In genomic region chr10:373015-373414, GRCh38 we compare ENCODE assay signal across 12 cellular contexts.
DNase-seq lines count a peak whose midpoint lies in the region; ATAC-seq and TF ChIP-seq lines count a peak whose summit lies in the region.
"Had no signal": no experiment of that assay in that cellular context is flagged by ENCODE, and none has a peak within 500 bp of the region (broad histone marks: within the 10 kb centered on the region; RNA-seq: fewer than 3 reads in every experiment).

No MANE protein-coding gene starts in this region.

- H3K79me2 ChIP-seq in neural progenitor cell (ENCODE audit: low read depth) (no peaks in the 10 kb centered on the region), Karpas-422 (ENCODE audit: low read length) (no peaks in the 10 kb centered on the region)

- H3K36me3 Mint-ChIP-seq in neural progenitor cell, result peaks cover 25% of the 10 kb centered on the region

- H3F3A ChIP-seq in neural progenitor cell (ENCODE audit: low read depth), result no peaks in the 10 kb centered on the region

- H3K9ac ChIP-seq in neural progenitor cell, result no peak overlapping the region
- H3K9ac ChIP-seq in Karpas-422 (ENCODE audit: low read length), result no peak overlapping the region

- H3K27ac Mint-ChIP-seq in neural progenitor cell, result peak overlapping the region; percentile 2
- H3K27ac Mint-ChIP-seq: stimulated activated naive CD8-positive, alpha-beta T cell treated with anti-CD3 and anti-CD28 coated beads, Interleukin-15, Interleukin-2, amounts not matched to agents 100 ng/mL and 50 ng/mL, for 24 hours had no signal

- ATAC-seq in GM19463 (IDR thresholded peaks at IDR 0.05; ENCODE audit: unreplicated experiment) (no peak), HG03097 (IDR thresholded peaks at IDR 0.05; ENCODE audit: low FRiP score, unreplicated experiment) (no peak)
- ATAC-seq: HCT116 had no signal

- no peak overlapping the region for H3K4me3 Mint-ChIP-seq in neural progenitor cell
- H3K4me3 Mint-ChIP-seq: naive B cell; stimulated activated naive CD8-positive, alpha-beta T cell treated with anti-CD3 and anti-CD28 coated beads, Interleukin-15, Interleukin-2, amounts not matched to agents 100 ng/mL and 50 ng/mL, for 24 hours had no signal

- H3K36me3 ChIP-seq in cardiac muscle cell (no peaks in the 10 kb centered on the region), right atrium auricular region (peaks cover 13% of the 10 kb centered on the region), neural progenitor cell (no peaks in the 10 kb centered on the region), Karpas-422 (ENCODE audit: insufficient read depth, low read length) (no peaks in the 10 kb centered on the region)

- H3K27me3 Mint-ChIP-seq in neural progenitor cell (ENCODE audit: insufficient read depth, low read depth), result peaks cover 2% of the 10 kb centered on the region

- H3K4me1 Mint-ChIP-seq in neural progenitor cell, result peaks cover 29% of the 10 kb centered on the region
- H3K4me1 Mint-ChIP-seq: naive B cell had no signal

- no peaks in the 10 kb centered on the region for H4K20me1 ChIP-seq in neural progenitor cell (ENCODE audit: low read depth)
- no peaks in the 10 kb centered on the region for H4K20me1 ChIP-seq in Karpas-422 (ENCODE audit: insufficient read depth, low read depth, low read length)

- H3K4me1 ChIP-seq in cardiac muscle cell (ENCODE audit: low read depth) (peaks cover 14% of the 10 kb centered on the region), right atrium auricular region (peaks cover 0 to 19% of the 10 kb centered on the region in 2 donors), neural progenitor cell (peaks cover 16% of the 10 kb centered on the region), Karpas-422 (ENCODE audit: low read length) (no peaks in the 10 kb centered on the region)

- no peaks in the 10 kb centered on the region for H3K9me3 Mint-ChIP-seq in neural progenitor cell
- H3K9me3 Mint-ChIP-seq: naive B cell; stimulated activated naive CD8-positive, alpha-beta T cell treated with anti-CD3 and anti-CD28 coated beads, Interleukin-15, Interleukin-2, amounts not matched to agents 100 ng/mL and 50 ng/mL, for 24 hours had no signal

- H3K4me3 ChIP-seq in cardiac muscle cell (no peak overlapping the region), right atrium auricular region (no peak overlapping the region), neural progenitor cell (no peak overlapping the region), Karpas-422 (ENCODE audit: low read length) (no peak overlapping the region)
- H3K4me3 ChIP-seq: Peyer's patch had no signal

- peak in 1 of 2 donors; percentile 20 for DNase-seq in cardiac muscle cell (ENCODE audit: low read depth in 1 of 2, low spot score in 1 of 2)
- DNase-seq in right atrium auricular region (ENCODE audit: low spot score), result no peak
- DNase-seq in fibroblast of peridontal ligament (ENCODE audit: extremely low read depth), result peak; percentile 15
- DNase-seq in neural progenitor cell (ENCODE audit: low spot score), result no peak
- DNase-seq in Karpas-422, result no peak
- DNase-seq in SHP77 (lab: John Stamatoyannopoulos, UW), result no peak
- DNase-seq: naive B cell had no signal

- H3K27ac ChIP-seq in cardiac muscle cell (peak overlapping the region; percentile 90), right atrium auricular region (no peak overlapping the region), neural progenitor cell (no peak overlapping the region), Karpas-422 (ENCODE audit: low read length) (no peak overlapping the region)

- no peaks in the 10 kb centered on the region for H3K9me2 ChIP-seq in Karpas-422 (replicated peaks; ENCODE audit: insufficient read depth, low read length)

- H3K4me2 ChIP-seq in neural progenitor cell (peak overlapping the region; percentile 49), Karpas-422 (ENCODE audit: low read depth, low read length, poor library complexity, severe bottlenecking) (no peak overlapping the region)

- no peak overlapping the region for H2AFZ ChIP-seq in neural progenitor cell (replicated peaks)
- no peak overlapping the region for H2AFZ ChIP-seq in Karpas-422 (ENCODE audit: low read length)

- TF ChIP-seq CTCF in cardiac muscle cell (IDR thresholded peaks at IDR 0.05; ENCODE audit: low read depth, low read length) (no peak), right atrium auricular region (IDR thresholded peaks at IDR 0.05) (no peak), neural progenitor cell (IDR thresholded peaks at IDR 0.05) (no peak)

- no peaks in the 10 kb centered on the region for H3K27me3 ChIP-seq in cardiac muscle cell
- H3K27me3 ChIP-seq in right atrium auricular region, result no peaks in the 10 kb centered on the region
- H3K27me3 ChIP-seq in neural progenitor cell, result no peaks in the 10 kb centered on the region
- no peaks in the 10 kb centered on the region for H3K27me3 ChIP-seq in Karpas-422 (ENCODE audit: low read length)
- H3K27me3 ChIP-seq: Peyer's patch had no signal

- no peaks in the 10 kb centered on the region for H3K9me3 ChIP-seq in cardiac muscle cell (ENCODE audit: low read depth)
- H3K9me3 ChIP-seq in right atrium auricular region, result no peaks in the 10 kb centered on the region
- no peaks in the 10 kb centered on the region for H3K9me3 ChIP-seq in neural progenitor cell (ENCODE audit: low read depth)
- H3K9me3 ChIP-seq in Karpas-422 (ENCODE audit: low read length), result no peaks in the 10 kb centered on the region
- H3K9me3 ChIP-seq: Peyer's patch had no signal
